In the genomic region with DNA sequence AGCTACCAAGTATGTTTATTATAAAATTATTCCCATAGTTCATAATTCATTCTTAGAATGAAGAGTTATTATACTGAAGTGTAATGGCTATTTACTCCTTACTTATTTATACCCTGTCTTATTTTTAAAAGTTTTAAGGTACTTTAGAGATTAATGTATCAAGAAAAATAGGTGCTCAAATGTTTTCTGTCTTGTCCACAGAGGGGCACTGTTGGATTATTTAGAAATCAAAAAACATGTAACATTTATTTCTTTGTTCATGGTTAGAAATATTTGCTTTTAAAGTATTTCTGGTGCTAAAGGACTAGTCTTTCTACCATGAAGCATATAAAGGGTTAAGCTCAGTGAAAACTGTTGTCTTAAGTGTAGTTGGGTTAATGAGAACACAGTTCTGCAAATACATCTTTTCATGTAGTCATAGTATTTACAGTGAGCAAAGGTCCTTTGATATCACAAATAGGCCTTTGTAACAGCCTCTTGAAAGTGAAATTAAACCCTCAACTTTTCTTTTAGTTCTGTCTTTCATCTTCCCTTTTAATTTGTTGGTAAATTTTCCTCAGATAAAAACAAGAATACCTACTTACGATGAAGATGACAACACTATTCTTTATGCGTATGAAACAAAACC, we compare ENCODE assay signal across 11 cellular contexts. TPM values are rescaled to one million over a fixed set of nuclear protein-coding genes. Genes with fewer than 3 reads are reported as not detected.
DNase-seq lines count a peak whose midpoint lies in the region; ATAC-seq, FAIRE-seq and TF ChIP-seq lines count a peak whose summit lies in the region.
"Had no signal": no experiment of that assay in that cellular context is flagged by ENCODE, and none has a peak within 500 bp of the region (broad histone marks: within the 10 kb centered on the region; RNA-seq: fewer than 3 reads in every experiment).

No MANE protein-coding gene starts in this region.

- peaks cover 3% of the 10 kb centered on the region for H3K27me3 Mint-ChIP-seq in brain
- H3K27me3 Mint-ChIP-seq: activated B cell treated with CpG ODN at 0.5 μM for 24 hours had no signal

- in situ Hi-C loops in HepG2 (cut with HindIII; ENCODE audit: extremely low pct_ligation_motif_present, low pct_unique_long_range_greater_than_20kb), result no loop called here

- POLR2A ChIA-PET in HepG2 (lab: Yijun Ruan, JAX), result interaction anchor here (2.2 kb wide), 1 partner anchor 8 kb away, joined by 14 read pairs; a partner anchor contains a TSS

- no peak overlapping the region for H3K9ac ChIP-seq in Karpas-422 (ENCODE audit: low read length)
- H3K9ac ChIP-seq in HepG2 (ENCODE audit: insufficient read depth, low read depth, low read length), result peak overlapping the region; percentile 63

- TF ChIP-seq POLR2A in HepG2 (IDR thresholded peaks at IDR 0.05; ENCODE audit: insufficient read depth in 1 of 2, low read depth in 2 of 2, low read length in 2 of 2), result no peak

- H3K9me3 Mint-ChIP-seq in brain, result no peaks in the 10 kb centered on the region
- H3K9me3 Mint-ChIP-seq: activated B cell treated with CpG ODN at 0.5 μM for 24 hours; activated naive CD8-positive, alpha-beta T cell treated with anti-CD3 and anti-CD28 coated beads, Interleukin-2, amount 10 ng/mL, durations not matched to agents 7 days and 5 days had no signal

- H3K9me2 ChIP-seq in Karpas-422 (replicated peaks; ENCODE audit: insufficient read depth, low read length), result no peaks in the 10 kb centered on the region

- no peak overlapping the region for H3K4me3 Mint-ChIP-seq in brain
- H3K4me3 Mint-ChIP-seq: activated B cell treated with CpG ODN at 0.5 μM for 24 hours; activated naive CD8-positive, alpha-beta T cell treated with anti-CD3 and anti-CD28 coated beads, Interleukin-2, amount 10 ng/mL, durations not matched to agents 7 days and 5 days had no signal

- WGBS in HepG2 (ENCODE audit: low lambda C conversion rate), result 3% methylated on average over 2 of the region's 2 CpGs

- H3K4me1 ChIP-seq in BE2C (no peaks in the 10 kb centered on the region), Karpas-422 (ENCODE audit: low read length) (no peaks in the 10 kb centered on the region), HepG2 (ENCODE audit: insufficient read depth, low read length) (peaks cover 71% of the 10 kb centered on the region), SJCRH30 (no peaks in the 10 kb centered on the region)

- H3K36me3 ChIP-seq in BE2C, result 0 out of 2 replicates have a peak, but pooled peaks cover 1% of the 10 kb centered on the region
- H3K36me3 ChIP-seq in Karpas-422 (ENCODE audit: insufficient read depth, low read length), result no peaks in the 10 kb centered on the region
- peaks cover 2 to 12% of the 10 kb centered on the region in 2 experiments; a peak in 2 of 5 replicates for H3K36me3 ChIP-seq in HepG2 (replicated peaks in 1 of 2; ENCODE audit: control insufficient read depth in 1 of 2, insufficient read depth in 2 of 2, low read length in 2 of 2)
- no peaks in the 10 kb centered on the region for H3K36me3 ChIP-seq in SJCRH30

- DNase-seq in BE2C (no peak), Karpas-422 (peak; percentile 43), HepG2 (ENCODE audit: low spot score) (peak; percentile 81), SJCRH30 (no peak)
- no peak for DNase-seq in stimulated activated CD4-positive, alpha-beta T cell treated with anti-CD3 and anti-CD28 coated beads, Interleukin-12 subunit alpha, Interleukin-12 subunit beta, amount 100 ng/mL, for 4 hours
- DNase-seq: activated B cell treated with CpG ODN at 0.5 μM for 24 hours; activated naive CD8-positive, alpha-beta T cell treated with anti-CD3 and anti-CD28 coated beads, Interleukin-2, amount 10 ng/mL, durations not matched to agents 7 days and 5 days; NCI-H345 had no signal

- H3K27ac Mint-ChIP-seq in brain, result no peak overlapping the region
- H3K27ac Mint-ChIP-seq: activated B cell treated with CpG ODN at 0.5 μM for 24 hours; activated naive CD8-positive, alpha-beta T cell treated with anti-CD3 and anti-CD28 coated beads, Interleukin-2, amount 10 ng/mL, durations not matched to agents 7 days and 5 days had no signal

- peak; percentile 64 for ATAC-seq in HepG2
- no peak for ATAC-seq in GM19455 (IDR thresholded peaks at IDR 0.05; ENCODE audit: unreplicated experiment)
- ATAC-seq in GM19463 (IDR thresholded peaks at IDR 0.05; ENCODE audit: unreplicated experiment), result no peak

- TF ChIP-seq EP300 in HepG2 (IDR thresholded peaks at IDR 0.05; ENCODE audit: low read depth in 2 of 2, low read length in 2 of 2) (peak in 1 of 2 experiments; percentile 83; a peak in 2 of 4 replicates), HepG2 (CRISPR knock-in tag; IDR thresholded peaks at IDR 0.05; ENCODE audit: borderline replicate concordance) (no peak; the same call in 1 of the 2 replicates)

- peaks cover 37% of the 10 kb centered on the region for H3K4me1 Mint-ChIP-seq in brain
- H3K4me1 Mint-ChIP-seq: activated B cell treated with CpG ODN at 0.5 μM for 24 hours had no signal

- H3K9me3 ChIP-seq in BE2C, result no peaks in the 10 kb centered on the region
- no peaks in the 10 kb centered on the region for H3K9me3 ChIP-seq in Karpas-422 (ENCODE audit: low read length)
- no peaks in the 10 kb centered on the region for H3K9me3 ChIP-seq in HepG2 (ENCODE audit: low read length)
- H3K9me3 ChIP-seq in SJCRH30 (replicated peaks), result no peaks in the 10 kb centered on the region

- no peak overlapping the region for H3K27ac ChIP-seq in Karpas-422 (ENCODE audit: low read length)
- H3K27ac ChIP-seq in HepG2 (ENCODE audit: extremely low read length, insufficient read depth, low read length), result peak overlapping the region; percentile 79
- no peak overlapping the region for H3K27ac ChIP-seq in SJCRH30

- no peaks in the 10 kb centered on the region for H3K27me3 ChIP-seq in BE2C
- H3K27me3 ChIP-seq in Karpas-422 (ENCODE audit: low read length), result no peaks in the 10 kb centered on the region
- no peaks in the 10 kb centered on the region for H3K27me3 ChIP-seq in HepG2 (ENCODE audit: control insufficient read depth in 1 of 2, insufficient read depth in 2 of 2, low read length in 2 of 2)
- H3K27me3 ChIP-seq in SJCRH30, result no peaks in the 10 kb centered on the region

- intact Hi-C loops in HepG2 (cut with micrococcal nuclease; ENCODE audit: unreplicated experiment), result loop anchor here (5.0 kb wide), 1 partner anchor 1242 kb away; no protein-coding TSS in a partner anchor

- H3K36me3 Mint-ChIP-seq in brain, result no peaks in the 10 kb centered on the region

- H4K20me1 ChIP-seq in Karpas-422 (ENCODE audit: insufficient read depth, low read depth, low read length) (no peaks in the 10 kb centered on the region), HepG2 (ENCODE audit: insufficient read depth, low read length) (peaks cover 5% of the 10 kb centered on the region; the same call in 1 of the 2 replicates)

- H3K4me2 ChIP-seq in Karpas-422 (ENCODE audit: low read depth, low read length, poor library complexity, severe bottlenecking), result no peak overlapping the region
- H3K4me2 ChIP-seq in HepG2 (ENCODE audit: low read depth, low read length), result peak overlapping the region; percentile 61

- peak; percentile 97 for FAIRE-seq in HepG2 (lab: Jason Lieb, UNC)

- H3K79me2 ChIP-seq in Karpas-422 (ENCODE audit: low read length) (no peaks in the 10 kb centered on the region), HepG2 (ENCODE audit: insufficient read depth, low read length) (peaks cover 93% of the 10 kb centered on the region)

- H3K4me3 ChIP-seq in BE2C (ENCODE audit: low read depth, low read length), result no peak overlapping the region
- H3K4me3 ChIP-seq in Karpas-422 (ENCODE audit: low read length), result no peak overlapping the region
- peak overlapping the region; percentile 34 to 48 (median 34); a peak in 5 of 6 replicates for H3K4me3 ChIP-seq in HepG2 (replicated peaks in 1 of 3; ENCODE audit: insufficient read depth in 1 of 3, low read depth in 2 of 3, low read length in 3 of 3)
- no peak overlapping the region for H3K4me3 ChIP-seq in SJCRH30

- CTCF ChIA-PET in HepG2 (lab: Yijun Ruan, JAX; ENCODE audit: low intra/inter-chr PET ratio, low total read pairs), result no interaction called here

- TF ChIP-seq CTCF in BE2C (IDR thresholded peaks at IDR 0.05; ENCODE audit: low read depth, low read length) (peak; percentile 31), brain (conservative IDR thresholded peaks at IDR 0.05) (peak; percentile 65 to 66), HepG2 (CRISPR knock-in tag; IDR thresholded peaks at IDR 0.05) (no peak)

- no peak for TF ChIP-seq RAD21 in HepG2 (CRISPR knock-in tag; IDR thresholded peaks at IDR 0.05)

- H2AFZ ChIP-seq in Karpas-422 (ENCODE audit: low read length) (no peak overlapping the region), HepG2 (ENCODE audit: low read length) (no peak overlapping the region)

- BruUV-seq in HepG2 (replicated peaks; lab: Mats Ljungman, UMichigan), result no TSS peak

RNA-seq across cellular contexts. Expression of a gene that starts 7.7 kb away (rescaled TPM):
- polyA plus RNA-seq in BE2C (2012; ENCODE audit: insufficient read depth, insufficient read length, low read depth), result 2.3 TPM
- total RNA-seq in Karpas-422 (2014; rRNA removed; shearing (Covaris generic); ENCODE audit: low replicate concordance), result not detected in 2 replicates
- polyA plus RNA-seq in brain (ENCODE audit: insufficient read depth, low read depth, low replicate concordance) (1.7 TPM), HepG2 (2011; rRNA removed) (98.2 and 129 TPM in 2 replicates)
- 24.2 and 29.0 TPM in 2 replicates for total RNA-seq in HepG2 (2016; rRNA removed; fragmentation: Illumina TruSeq; extraction: Trizol)
- 3.4 and 3.6 TPM in 2 replicates for total RNA-seq in HepG2 (2016; cell fraction: cytosol; rRNA removed; fragmentation: Illumina TruSeq; extraction: Trizol; ENCODE audit: low read depth)
- total RNA-seq in HepG2 (2016; cell fraction: insoluble cytoplasmic fraction; rRNA removed; fragmentation: Illumina TruSeq; extraction: Trizol), result 25.6 and 30.1 TPM in 2 replicates
- 15.1 and 16.1 TPM in 2 replicates for total RNA-seq in HepG2 (2016; cell fraction: membrane; rRNA removed; fragmentation: Illumina TruSeq; extraction: Trizol)
- 46.3 and 51.2 TPM in 2 replicates for total RNA-seq in HepG2 (2016; cell fraction: nucleus; rRNA removed; fragmentation: Illumina TruSeq; extraction: Trizol)
- polyA plus RNA-seq in HepG2 (2011; cell fraction: cytosol; rRNA removed), result 52.1 and 54.9 TPM in 2 replicates
- 132 and 134 TPM in 2 replicates for polyA plus RNA-seq in HepG2 (2011; cell fraction: nucleus; rRNA removed)
- polyA plus RNA-seq in HepG2 (2012), result 50.7 and 55.4 TPM in 2 replicates
- polyA plus RNA-seq in HepG2 (2016; cell fraction: cytosol; fragmentation: Illumina TruSeq; extraction: Trizol; ENCODE audit: low read depth), result 2.7 and 4.0 TPM in 2 replicates
- polyA plus RNA-seq in HepG2 (2016; cell fraction: insoluble cytoplasmic fraction; fragmentation: Illumina TruSeq; extraction: Trizol; ENCODE audit: low read depth), result 41.9 and 45.6 TPM in 2 replicates
- 14.3 and 15.0 TPM in 2 replicates for polyA plus RNA-seq in HepG2 (2016; cell fraction: membrane; fragmentation: Illumina TruSeq; extraction: Trizol; ENCODE audit: low read depth)
- 122 and 131 TPM in 2 replicates for polyA plus RNA-seq in HepG2 (2016; cell fraction: nucleus; fragmentation: Illumina TruSeq; extraction: Trizol; ENCODE audit: insufficient read depth, low read depth)
- 29.6 and 74.2 TPM in 2 replicates for polyA minus RNA-seq in HepG2 (2011; rRNA and poly(A)+ RNA removed; ENCODE audit: low replicate concordance)
- 26.4 and 26.5 TPM in 2 replicates for polyA minus RNA-seq in HepG2 (2011; cell fraction: cytosol; rRNA and poly(A)+ RNA removed)
- polyA minus RNA-seq in HepG2 (2011; cell fraction: nucleus; rRNA and poly(A)+ RNA removed), result 77.5 and 82.1 TPM in 2 replicates
- 26.0 and 31.6 TPM in 2 replicates for total RNA-seq in SJCRH30 (2014; rRNA removed; shearing (Covaris generic))

Comparison
In these comparisons a context has a peak if more than half of its experiments do, and no peak if none do; other contexts are left out.
1. DNase-seq: peak in Karpas-422 (single experiment) and HepG2 (single experiment); none in BE2C (single experiment), stimulated activated CD4-positive, alpha-beta T cell treated with anti-CD3 and anti-CD28 coated beads, Interleukin-12 subunit alpha, Interleukin-12 subunit beta, amount 100 ng/mL, for 4 hours (single experiment) and SJCRH30 (0 of 2).
2. H3K4me3 ChIP-seq: peak in HepG2 (3 of 3); none in BE2C (single experiment), Karpas-422 (single experiment) and SJCRH30 (single experiment).